Comparison of ENCODE assay signal across 24 cellular contexts in the genomic region with DNA sequence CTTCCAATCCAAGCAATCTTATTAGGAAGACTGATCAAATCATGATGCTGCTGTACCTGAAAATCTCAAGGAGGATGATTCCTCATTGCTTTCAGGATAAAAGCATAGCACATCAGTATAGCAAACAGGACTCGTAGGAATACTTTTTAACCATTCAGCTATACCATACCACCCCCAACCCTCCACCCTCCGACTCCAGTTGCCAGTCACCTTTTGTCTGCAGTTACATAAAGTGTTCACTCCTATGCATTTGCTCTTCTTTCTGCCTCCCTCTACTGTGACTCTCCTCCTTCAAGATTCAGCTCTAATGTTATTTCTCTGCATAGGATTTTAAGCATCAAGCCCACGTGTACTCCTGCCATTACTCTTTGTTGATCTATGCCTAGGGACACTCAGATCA.
"Had no signal": no experiment of that assay in that cellular context is flagged by ENCODE, and none has a peak within 500 bp of the region (broad histone marks: within the 10 kb centered on the region; RNA-seq: fewer than 3 reads in every experiment).

No MANE protein-coding gene starts in this region.

- FAIRE-seq: pancreas, small intestine, urothelium cell line had no signal

- H3K36me3 ChIP-seq: neutrophil, pancreas, prostate gland, right lobe of liver, sigmoid colon, stomach, thoracic aorta, thyroid gland, tibial nerve, upper lobe of left lung, vagina had no signal

- H3K9me3 ChIP-seq: neutrophil, pancreas, prostate gland, right lobe of liver, sigmoid colon, stomach, thoracic aorta, thyroid gland, tibial nerve, upper lobe of left lung, vagina had no signal

- H3K4me3 ChIP-seq: pancreas, prostate gland, right lobe of liver, sigmoid colon, stomach, thoracic aorta, thyroid gland, tibial nerve, upper lobe of left lung, vagina had no signal

- DNase-seq: naive thymus-derived CD8-positive, alpha-beta T cell; nephron progenitor cell; nucleus accumbens; pancreas; right cardiac atrium; right lobe of liver; sigmoid colon; small intestine; stimulated activated CD4-positive, alpha-beta T cell treated with anti-CD3 and anti-CD28 coated beads, Interleukin-15, amount 100 ng/mL, for 24 hours; stimulated activated CD4-positive, alpha-beta T cell treated with anti-CD3 and anti-CD28 coated beads, Interleukin-2, amount 100 ng/mL, for 24 hours; stimulated activated CD4-positive, alpha-beta T cell treated with anti-CD3 and anti-CD28 coated beads, Interleukin-2, amount 100 ng/mL, for 48 hours; stimulated activated CD4-positive, alpha-beta T cell treated with anti-CD3 and anti-CD28 coated beads, Interleukin-4, amount 100 ng/mL, for 24 hours; stimulated activated naive B cell treated with anti-CD40 and anti-IgM and Interleukin-4, amounts not matched to agents 10 μg/mL and 1 μg/mL and 100 μg/mL, for 72 hours; stimulated activated naive CD4-positive, alpha-beta T cell treated with Interleukin-2 at 50 U/mL for 16 hours; stomach; thyroid gland; trophoblast cell; upper lobe of left lung had no signal

- H3K27me3 ChIP-seq: neutrophil, pancreas, right lobe of liver, sigmoid colon, stomach, thyroid gland, tibial nerve, upper lobe of left lung, vagina had no signal

- H3K27ac ChIP-seq: neutrophil, pancreas, prostate gland, right lobe of liver, sigmoid colon, stomach, thoracic aorta, thyroid gland, tibial nerve, upper lobe of left lung, vagina had no signal
